In the genomic region with DNA sequence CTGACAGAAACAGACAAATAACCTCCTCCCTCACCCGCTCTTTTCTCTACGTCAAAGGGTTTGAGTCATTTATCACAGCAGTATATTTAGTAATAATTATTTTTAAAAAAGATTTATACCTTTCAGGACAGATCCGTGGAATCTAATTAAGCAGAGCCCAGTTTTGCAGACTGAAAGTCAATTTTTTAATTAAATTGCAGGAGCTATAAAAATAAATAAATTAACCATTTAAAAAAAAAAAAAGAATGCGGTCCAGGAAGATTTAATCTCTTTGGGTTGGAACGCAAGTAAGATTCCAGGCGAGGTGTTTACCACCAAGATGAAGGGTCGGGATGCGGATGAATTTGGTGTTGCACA, we compare ENCODE assay signal across 15 cellular contexts. TPM values are rescaled to one million over a fixed set of nuclear protein-coding genes. Genes with fewer than 3 reads are reported as not detected.
A peak's percentile ranks its signal among the peaks of the same experiment; 100 is the strongest.
DNase-seq lines count a peak whose midpoint lies in the region; TF ChIP-seq lines count a peak whose summit lies in the region.
"Had no signal": no experiment of that assay in that cellular context is flagged by ENCODE, and none has a peak within 500 bp of the region (broad histone marks: within the 10 kb centered on the region; RNA-seq: fewer than 3 reads in every experiment).

No MANE protein-coding gene starts in this region.

- H3K4me3 ChIP-seq in HUES6 (ENCODE audit: low read depth, low read length) (no peak overlapping the region), coronary artery (peak overlapping the region; percentile 52), mucosa of stomach (ENCODE audit: low read length) (no peak overlapping the region), suprapubic skin (peak overlapping the region; percentile 21)

- H3K27me3 ChIP-seq in HUES6 (ENCODE audit: control insufficient read depth, insufficient read depth, low read length) (no peaks in the 10 kb centered on the region), mucosa of stomach (ENCODE audit: control insufficient read depth, insufficient read depth, low read length) (no peaks in the 10 kb centered on the region), suprapubic skin (no peaks in the 10 kb centered on the region)

- H3K9ac ChIP-seq in HUES6 (ENCODE audit: low read length), result no peak overlapping the region
- peak overlapping the region; percentile 27 for H3K9ac ChIP-seq in mucosa of stomach (ENCODE audit: low read length)

- H3K27ac ChIP-seq in HUES6 (ENCODE audit: low read depth, low read length), result peak overlapping the region; percentile 80; the same call in 1 of the 2 replicates
- peak overlapping the region; percentile 79 to 90 for H3K27ac ChIP-seq in coronary artery
- peak overlapping the region; percentile 88 for H3K27ac ChIP-seq in suprapubic skin

- WGBS in suprapubic skin, result 52% methylated on average over 8 of the region's 8 CpGs

- TF ChIP-seq EP300 in suprapubic skin (IDR thresholded peaks at IDR 0.05), result no peak

- H3K27ac Mint-ChIP-seq in activated naive CD4-positive, alpha-beta T cell treated with anti-CD3 and anti-CD28 coated beads for 36 hours, result no peak overlapping the region
- H3K27ac Mint-ChIP-seq: activated T-helper 17 cell treated with anti-CD3 and anti-CD28 coated beads, Interleukin-2, amount 50 U/mL, for 72 hours; CD4-positive, alpha-beta memory T cell had no signal

- CTCF ChIA-PET in activated naive CD4-positive, alpha-beta T cell treated with anti-CD3 and anti-CD28 coated beads for 36 hours (lab: Charles Lee), result no interaction called here

- H3K4me1 ChIP-seq in HUES6 (ENCODE audit: control insufficient read depth, insufficient read depth, low read length) (peaks cover 29% of the 10 kb centered on the region), mucosa of stomach (ENCODE audit: control insufficient read depth, insufficient read depth, low read length) (peaks cover 22% of the 10 kb centered on the region), suprapubic skin (peaks cover 28% of the 10 kb centered on the region)

- TF ChIP-seq CTCF in coronary artery (IDR thresholded peaks at IDR 0.05) (no peak), suprapubic skin (IDR thresholded peaks at IDR 0.05) (no peak)

- peaks cover 3% of the 10 kb centered on the region for H3K4me1 Mint-ChIP-seq in activated naive CD4-positive, alpha-beta T cell treated with anti-CD3 and anti-CD28 coated beads for 36 hours (ENCODE audit: low read depth)
- H3K4me1 Mint-ChIP-seq: activated T-helper 17 cell treated with anti-CD3 and anti-CD28 coated beads, Interleukin-2, amount 50 U/mL, for 72 hours; CD4-positive, alpha-beta memory T cell had no signal

- in situ Hi-C loops in ACHN (cut with HindIII; ENCODE audit: low pct_ligation_motif_present, low pct_unique_long_range_greater_than_20kb, low sequenced_read_pairs), result no loop called here

- DNase-seq in coronary artery (ENCODE audit: low spot score), result no peak
- DNase-seq in suprapubic skin (ENCODE audit: low spot score in 2 of 2), result no peak
- DNase-seq in ecto neural progenitor cell (ENCODE audit: low spot score), result no peak
- no peak for DNase-seq in ACHN
- DNase-seq in NCI-H1694 treated with DMSO at 0.1 percent for 48 hours (lab: John Stamatoyannopoulos, UW), result no peak
- no peak for DNase-seq in activated naive CD4-positive, alpha-beta T cell treated with anti-CD3 and anti-CD28 coated beads for 36 hours
- DNase-seq: activated CD4-positive, alpha-beta T cell treated with anti-CD3 and anti-CD28 coated beads, Interleukin-2, amount 50 U/mL, for 1 hour; CD4-positive, alpha-beta memory T cell; NCI-H1092; stimulated activated CD4-positive, alpha-beta T cell treated with anti-CD3 and anti-CD28 coated beads, Interleukin-2, amount 100 ng/mL, for 24 hours had no signal

- intact Hi-C loops in activated naive CD4-positive, alpha-beta T cell treated with anti-CD3 and anti-CD28 coated beads for 36 hours (cut with micrococcal nuclease), result no loop called here

- H3K27me3 Mint-ChIP-seq in activated naive CD4-positive, alpha-beta T cell treated with anti-CD3 and anti-CD28 coated beads for 36 hours (ENCODE audit: low read depth), result no peaks in the 10 kb centered on the region
- H3K27me3 Mint-ChIP-seq: activated T-helper 17 cell treated with anti-CD3 and anti-CD28 coated beads, Interleukin-2, amount 50 U/mL, for 72 hours; CD4-positive, alpha-beta memory T cell had no signal

- H3K4me3 Mint-ChIP-seq in activated naive CD4-positive, alpha-beta T cell treated with anti-CD3 and anti-CD28 coated beads for 36 hours, result no peak overlapping the region
- H3K4me3 Mint-ChIP-seq: activated T-helper 17 cell treated with anti-CD3 and anti-CD28 coated beads, Interleukin-2, amount 50 U/mL, for 72 hours; CD4-positive, alpha-beta memory T cell had no signal

- no peaks in the 10 kb centered on the region for H3K9me3 Mint-ChIP-seq in activated naive CD4-positive, alpha-beta T cell treated with anti-CD3 and anti-CD28 coated beads for 36 hours
- H3K9me3 Mint-ChIP-seq: activated T-helper 17 cell treated with anti-CD3 and anti-CD28 coated beads, Interleukin-2, amount 50 U/mL, for 72 hours; CD4-positive, alpha-beta memory T cell had no signal

- H3K36me3 ChIP-seq in HUES6 (ENCODE audit: control insufficient read depth, insufficient read depth, low read length) (no peaks in the 10 kb centered on the region), mucosa of stomach (ENCODE audit: control insufficient read depth, insufficient read depth, low read length) (no peaks in the 10 kb centered on the region), suprapubic skin (no peaks in the 10 kb centered on the region)

- H3K9me3 ChIP-seq in HUES6 (ENCODE audit: control insufficient read depth, insufficient read depth, low read depth, low read length) (no peaks in the 10 kb centered on the region), mucosa of stomach (ENCODE audit: control insufficient read depth, low read length) (no peaks in the 10 kb centered on the region), suprapubic skin (no peaks in the 10 kb centered on the region)

- TF ChIP-seq POLR2A in suprapubic skin (IDR thresholded peaks at IDR 0.05), result no peak

- H3K36me3 Mint-ChIP-seq in activated naive CD4-positive, alpha-beta T cell treated with anti-CD3 and anti-CD28 coated beads for 36 hours (ENCODE audit: low read depth), result no peaks in the 10 kb centered on the region
- H3K36me3 Mint-ChIP-seq: CD4-positive, alpha-beta memory T cell had no signal

RNA-seq across cellular contexts. Expression of a gene that starts 20.1 kb away (rescaled TPM):
- total RNA-seq in suprapubic skin, result 10 to 100 TPM in 1 of 4 donors, 1 to 10 TPM in 3; 4.7 to 19.2 (median 6.9) TPM
- under 1 TPM; 0.05 to 0.10 TPM for total RNA-seq in activated naive CD4-positive, alpha-beta T cell treated with anti-CD3 and anti-CD28 coated beads for 36 hours
- total RNA-seq: CD4-positive, alpha-beta memory T cell; G401; T-helper 2 cell treated with Interferon-gamma antibody and Interleukin-4, amounts not matched to agents 100 ng/mL and 5 ng/mL, for 36 hours had no signal

RNA-seq across cellular contexts. Expression of a gene that starts 27.8 kb away (rescaled TPM):
- total RNA-seq in suprapubic skin, result 100 to 1,000 TPM in 3 of 4 donors, 10 to 100 TPM in 1; 68.2 to 149 (median 127) TPM
- total RNA-seq in activated naive CD4-positive, alpha-beta T cell treated with anti-CD3 and anti-CD28 coated beads for 36 hours, result 100 to 1,000 TPM; 346 to 357 TPM

RNA-seq across cellular contexts. Expression of a gene that starts 29.2 kb away (rescaled TPM):
- 10 to 100 TPM; 38.3 to 75.4 (median 43.9) TPM for total RNA-seq in suprapubic skin
- total RNA-seq in activated naive CD4-positive, alpha-beta T cell treated with anti-CD3 and anti-CD28 coated beads for 36 hours, result 10 to 100 TPM; 39.3 to 40.4 TPM

RNA-seq across cellular contexts. Expression of a gene that starts 40.1 kb away (rescaled TPM):
- total RNA-seq in suprapubic skin, result 10 to 100 TPM; 33.6 to 41.1 (median 35.6) TPM
- total RNA-seq in activated naive CD4-positive, alpha-beta T cell treated with anti-CD3 and anti-CD28 coated beads for 36 hours, result 10 to 100 TPM; 24.4 to 26.2 TPM

Comparison
In these comparisons a context has a peak if more than half of its experiments do, and no peak if none do; other contexts are left out.
1. H3K4me3 ChIP-seq: peak in coronary artery (single experiment) and suprapubic skin (single experiment); none in HUES6 (single experiment) and mucosa of stomach (single experiment).
2. RNA of a gene that starts 20.1 kb away (total RNA-seq): 4.7 to 19.2 TPM in suprapubic skin; 0.05 to 0.10 TPM in activated naive CD4-positive, alpha-beta T cell treated with anti-CD3 and anti-CD28 coated beads for 36 hours; every median in the first group is over 4 times any median in the second.
3. Peak in every context shown above with its lines, with median percentiles within 50 percentile points of each other: H3K27ac ChIP-seq.